ENCODE assay signal across 14 cellular contexts in the genomic region with DNA sequence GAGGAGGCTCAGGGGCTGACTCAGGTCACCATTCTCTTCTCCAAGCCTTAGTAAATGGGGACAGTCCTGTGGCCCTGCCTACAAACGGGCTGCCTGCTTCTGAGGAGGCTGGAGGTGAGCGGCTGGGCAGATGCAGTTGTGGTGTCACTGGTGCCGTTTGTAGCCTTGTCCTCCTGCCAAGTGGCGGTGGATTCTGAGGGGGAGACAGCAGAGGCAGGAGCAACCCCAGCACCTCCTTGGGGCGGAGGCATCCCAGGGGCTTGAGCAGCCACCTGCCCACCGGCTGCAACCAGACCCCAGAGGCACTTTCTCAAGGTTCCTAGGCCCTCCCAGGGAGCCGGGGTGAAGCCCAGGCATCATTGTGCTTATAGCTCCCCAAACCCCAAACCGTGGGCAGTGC.
DNase-seq lines count a peak whose midpoint lies in the region; ATAC-seq and TF ChIP-seq lines count a peak whose summit lies in the region.
"Had no signal": no experiment of that assay in that cellular context is flagged by ENCODE, and none has a peak within 500 bp of the region (broad histone marks: within the 10 kb centered on the region; RNA-seq: fewer than 3 reads in every experiment).

No MANE protein-coding gene starts in this region.

- no peak for TF ChIP-seq CTCF in right atrium auricular region (IDR thresholded peaks at IDR 0.05)

- H3K4me1 ChIP-seq in GM23248 (ENCODE audit: insufficient read depth) (peaks cover 68% of the 10 kb centered on the region), right atrium auricular region (peaks cover 0 to 100% of the 10 kb centered on the region in 2 donors)

- 0 out of 2 replicates have a peak overlapping the region, but pooled peaks have one; percentile 18 for H3K27ac ChIP-seq in GM23248
- H3K27ac ChIP-seq in right atrium auricular region, result peak overlapping the region; percentile 50 to 66
- H3K27ac ChIP-seq in substantia nigra (ENCODE audit: low read depth, low read length, poor library complexity, severe bottlenecking), result peak overlapping the region; percentile 43

- no peaks in the 10 kb centered on the region for H3K36me3 Mint-ChIP-seq in activated T-helper 17 cell treated with anti-CD3 and anti-CD28 coated beads, Interleukin-2, amount 50 U/mL, for 72 hours (ENCODE audit: low read depth)
- H3K36me3 Mint-ChIP-seq in T-helper 17 cell (ENCODE audit: low read depth), result no peaks in the 10 kb centered on the region

- H3K9ac ChIP-seq in GM23248, result no peak overlapping the region; the same call in 1 of the 2 replicates

- no peaks in the 10 kb centered on the region for H3K36me3 ChIP-seq in GM23248 (ENCODE audit: low read depth)
- no peaks in the 10 kb centered on the region for H3K36me3 ChIP-seq in right atrium auricular region

- WGBS in GM23248 (ENCODE audit: low coverage in 1 of 2, low lambda C conversion rate in 2 of 2, missing lambda C conversion rate in 2 of 2), 2 experiments, result 91% methylated on average over 7 to 8 of the region's 8 CpGs

- no peak overlapping the region for H2AFZ ChIP-seq in GM23248

- no peak overlapping the region for H3K4me2 ChIP-seq in GM23248 (ENCODE audit: unreplicated experiment)

- H4K20me1 ChIP-seq in GM23248 (ENCODE audit: insufficient read depth), result no peaks in the 10 kb centered on the region

- H3K9me2 ChIP-seq in GM23248 (ENCODE audit: insufficient read depth), result no peaks in the 10 kb centered on the region

- H3K27me3 Mint-ChIP-seq in activated T-helper 17 cell treated with anti-CD3 and anti-CD28 coated beads, Interleukin-2, amount 50 U/mL, for 72 hours, result no peaks in the 10 kb centered on the region
- H3K27me3 Mint-ChIP-seq in T-helper 17 cell, result no peaks in the 10 kb centered on the region

- peak overlapping the region; percentile 30 for H3K27ac Mint-ChIP-seq in activated T-helper 17 cell treated with anti-CD3 and anti-CD28 coated beads, Interleukin-2, amount 50 U/mL, for 72 hours
- no peak overlapping the region for H3K27ac Mint-ChIP-seq in T-helper 17 cell

- H3K79me2 ChIP-seq in GM23248 (ENCODE audit: insufficient read depth), result peaks cover 52% of the 10 kb centered on the region

- H3K9me3 ChIP-seq in GM23248 (ENCODE audit: low read depth), result no peaks in the 10 kb centered on the region
- no peaks in the 10 kb centered on the region for H3K9me3 ChIP-seq in right atrium auricular region
- no peaks in the 10 kb centered on the region for H3K9me3 ChIP-seq in T-helper 17 cell (ENCODE audit: control insufficient read depth, low read length, poor library complexity, severe bottlenecking)

- no peaks in the 10 kb centered on the region for H3K4me1 Mint-ChIP-seq in activated T-helper 17 cell treated with anti-CD3 and anti-CD28 coated beads, Interleukin-2, amount 50 U/mL, for 72 hours
- peaks cover 16% of the 10 kb centered on the region for H3K4me1 Mint-ChIP-seq in T-helper 17 cell
- H3K4me1 Mint-ChIP-seq: stimulated activated effector memory CD8-positive, alpha-beta T cell treated with anti-CD3 and anti-CD28 coated beads, Interleukin-12 subunit alpha, Interleukin-12 subunit beta, amount 100 ng/mL, for 72 hours had no signal

- in situ Hi-C loops in GM23248 (cut with MboI), result no loop called here

- no peak overlapping the region for H3K4me3 Mint-ChIP-seq in activated T-helper 17 cell treated with anti-CD3 and anti-CD28 coated beads, Interleukin-2, amount 50 U/mL, for 72 hours
- H3K4me3 Mint-ChIP-seq in T-helper 17 cell, result no peak overlapping the region
- H3K4me3 Mint-ChIP-seq: stimulated activated effector memory CD8-positive, alpha-beta T cell treated with anti-CD3 and anti-CD28 coated beads, Interleukin-12 subunit alpha, Interleukin-12 subunit beta, amount 100 ng/mL, for 72 hours had no signal

- H3F3A ChIP-seq in GM23248 (ENCODE audit: insufficient read depth), result peaks cover 56% of the 10 kb centered on the region

- no peak for ATAC-seq in activated T-helper 17 cell treated with anti-CD3 and anti-CD28 coated beads, Interleukin-2, amount 50 U/mL, for 72 hours (replicated peaks)
- no peak for ATAC-seq in T-helper 17 cell
- ATAC-seq: stimulated activated effector memory CD8-positive, alpha-beta T cell treated with anti-CD3 and anti-CD28 coated beads, Interleukin-12 subunit alpha, Interleukin-12 subunit beta, amount 100 ng/mL, for 72 hours had no signal

- H3K27me3 ChIP-seq in GM23248 (replicated peaks; ENCODE audit: insufficient read depth) (no peaks in the 10 kb centered on the region), right atrium auricular region (no peaks in the 10 kb centered on the region)

- no peaks in the 10 kb centered on the region for H3K9me3 Mint-ChIP-seq in activated T-helper 17 cell treated with anti-CD3 and anti-CD28 coated beads, Interleukin-2, amount 50 U/mL, for 72 hours
- H3K9me3 Mint-ChIP-seq: stimulated activated effector memory CD8-positive, alpha-beta T cell treated with anti-CD3 and anti-CD28 coated beads, Interleukin-12 subunit alpha, Interleukin-12 subunit beta, amount 100 ng/mL, for 72 hours had no signal

- DNase-seq in GM23248, result no peak
- no peak for DNase-seq in right atrium auricular region (ENCODE audit: low spot score)
- no peak for DNase-seq in substantia nigra (lab: John Stamatoyannopoulos, UW)
- no peak for DNase-seq in NCI-H1694 treated with DMSO at 0.1 percent for 48 hours (lab: John Stamatoyannopoulos, UW)
- DNase-seq in hepatic stellate cell (ENCODE audit: low spot score), result no peak
- DNase-seq in T-helper 17 cell, result no peak
- no peak for DNase-seq in activated gamma-delta T cell treated with Interleukin-2 at 50 U/mL for 16 hours
- DNase-seq: glutamatergic neuron, islet precursor cell, NCI-H1105, NCI-H345 had no signal

- H3K4me3 ChIP-seq in GM23248 (no peak overlapping the region), right atrium auricular region (no peak overlapping the region)
- H3K4me3 ChIP-seq: coronary artery had no signal
